ENCODE assay signal across 19 cellular contexts in genomic region chr6:11645016-11645415, GRCh38.
DNase-seq lines count a peak whose midpoint lies in the region; ATAC-seq and TF ChIP-seq lines count a peak whose summit lies in the region.
"Had no signal": no experiment of that assay in that cellular context is flagged by ENCODE, and none has a peak within 500 bp of the region (broad histone marks: within the 10 kb centered on the region; RNA-seq: fewer than 3 reads in every experiment).

No MANE protein-coding gene starts in this region.

- no peak overlapping the region for H2BK120ac ChIP-seq in mesenchymal stem cell (ENCODE audit: low read depth, low read length)

- DNase-seq in GF-D8 (lab: John Stamatoyannopoulos, UW) (peak; percentile 1), NB4 (ENCODE audit: low read depth) (peak; percentile 24), fibroblast of peridontal ligament (ENCODE audit: extremely low read depth) (peak; percentile 43), mesenchymal stem cell (peak; percentile 87), ecto neural progenitor cell (ENCODE audit: low spot score) (no peak), right lobe of liver (no peak)
- DNase-seq in activated naive CD4-positive, alpha-beta T cell (lab: John Stamatoyannopoulos, UW): no peak
- DNase-seq: ACHN; CD8-positive, alpha-beta T cell; MG63; NCI-H1105 treated with DMSO at 0.1 percent for 48 hours; NCI-H187; NCI-H345; NCI-H69; SIG-M5 had no signal

- H3K4me2 ChIP-seq in mesenchymal stem cell (ENCODE audit: low read length, poor library complexity, severe bottlenecking): no peak overlapping the region
- H3K4me2 ChIP-seq: BLaER1, KMS-11 had no signal

- 95% methylated on average over 1 of the region's 1 CpG for WGBS in mesenchymal stem cell
- 85% methylated on average over 1 of the region's 1 CpG for WGBS in right lobe of liver (ENCODE audit: insufficient coverage, low coverage, low lambda C conversion rate, missing lambda C conversion rate)

- peak overlapping the region; percentile 41 for H2AK5ac ChIP-seq in mesenchymal stem cell (ENCODE audit: low read length, severe bottlenecking)

- H3K18ac ChIP-seq in mesenchymal stem cell (ENCODE audit: low read depth in 1 of 2, low read length in 2 of 2): no peak overlapping the region

- no peak overlapping the region for H3K23ac ChIP-seq in mesenchymal stem cell (ENCODE audit: low read length in 2 of 2)

- intact Hi-C loops in right lobe of liver (cut with DNase I): no loop called here

- H3K4me1 ChIP-seq in mesenchymal stem cell (ENCODE audit: control insufficient read depth, insufficient read depth, low read depth, low read length) (no peaks in the 10 kb centered on the region), right lobe of liver (no peaks in the 10 kb centered on the region)
- H3K4me1 ChIP-seq: BLaER1 had no signal

- no peak overlapping the region for H3K4ac ChIP-seq in mesenchymal stem cell (ENCODE audit: low read depth in 1 of 2, low read length in 2 of 2)

- no peaks in the 10 kb centered on the region for H3K79me1 ChIP-seq in mesenchymal stem cell (replicated peaks; ENCODE audit: low read length, poor library complexity, severe bottlenecking)

- peak overlapping the region; percentile 64 for H3K27ac ChIP-seq in mesenchymal stem cell (ENCODE audit: low read length, poor library complexity, severe bottlenecking)
- no peak overlapping the region for H3K27ac ChIP-seq in right lobe of liver
- H3K27ac ChIP-seq: BLaER1, KMS-11 had no signal

- H2BK5ac ChIP-seq in mesenchymal stem cell (ENCODE audit: low read depth, low read length, poor library complexity, severe bottlenecking): no peak overlapping the region

- no peaks in the 10 kb centered on the region for H3K9me3 ChIP-seq in mesenchymal stem cell (ENCODE audit: control insufficient read depth, low read length)
- no peaks in the 10 kb centered on the region for H3K9me3 ChIP-seq in right lobe of liver

- ATAC-seq in right lobe of liver: no peak
- ATAC-seq in GM18505 (IDR thresholded peaks at IDR 0.05; ENCODE audit: unreplicated experiment): no peak
- ATAC-seq: CD8-positive, alpha-beta T cell; HepG2 had no signal

- H3K36me3 ChIP-seq in mesenchymal stem cell (ENCODE audit: control insufficient read depth in 1 of 2, insufficient read depth in 2 of 2, low read depth in 1 of 2, low read length in 2 of 2) (peaks cover 0 to 3% of the 10 kb centered on the region in 2 experiments), right lobe of liver (no peaks in the 10 kb centered on the region)
- H3K36me3 ChIP-seq: BLaER1, MG63 had no signal

- H2BK12ac ChIP-seq in mesenchymal stem cell (ENCODE audit: low read length in 2 of 2): no peak overlapping the region

- TF ChIP-seq CTCF in NB4 (IDR thresholded peaks at IDR 0.05; ENCODE audit: low read depth, low read length) (no peak), right lobe of liver (IDR thresholded peaks at IDR 0.05) (no peak)

- H3K9ac ChIP-seq in mesenchymal stem cell (ENCODE audit: low read length): no peak overlapping the region
- H3K9ac ChIP-seq: BLaER1, KMS-11 had no signal

- H3K27me3 ChIP-seq in mesenchymal stem cell (ENCODE audit: control insufficient read depth in 1 of 2, insufficient read depth in 1 of 2, low read length in 2 of 2): no peaks in the 10 kb centered on the region
- H3K27me3 ChIP-seq in right lobe of liver: no peaks in the 10 kb centered on the region
- H3K27me3 ChIP-seq: BLaER1, MG63 had no signal

- no peak for TF ChIP-seq POLR2A in NB4 (IDR thresholded peaks at IDR 0.05; ENCODE audit: extremely low read depth, insufficient read length)
- no peak for TF ChIP-seq POLR2A in right lobe of liver (IDR thresholded peaks at IDR 0.05)
- TF ChIP-seq POLR2A in GM18505 (IDR thresholded peaks at IDR 0.05; ENCODE audit: borderline replicate concordance, extremely low read depth, insufficient read depth, insufficient read length): no peak

- H4K91ac ChIP-seq in mesenchymal stem cell (ENCODE audit: low read length): no peak overlapping the region

- H4K8ac ChIP-seq in mesenchymal stem cell (ENCODE audit: low read length): no peak overlapping the region

- no peak overlapping the region for H2AFZ ChIP-seq in mesenchymal stem cell (ENCODE audit: low read depth, low read length)

- H3K4me3 ChIP-seq in NB4 (ENCODE audit: low read depth, low read length) (no peak overlapping the region), mesenchymal stem cell (ENCODE audit: insufficient read depth in 1 of 2, low read depth in 1 of 2, low read length in 2 of 2) (no peak overlapping the region), right lobe of liver (no peak overlapping the region)
- H3K4me3 ChIP-seq: BLaER1, MG63 had no signal

- H2BK15ac ChIP-seq in mesenchymal stem cell (ENCODE audit: low read depth, poor library complexity, severe bottlenecking): no peak overlapping the region

- H3K14ac ChIP-seq in mesenchymal stem cell (ENCODE audit: low read length in 2 of 2): no peak overlapping the region

Comparison
In these comparisons a context has a peak if more than half of its experiments do, and no peak if none do; other contexts are left out.
1. DNase-seq: peak in GF-D8 (single experiment), NB4 (single experiment), fibroblast of peridontal ligament (single experiment) and mesenchymal stem cell (single experiment); none in activated naive CD4-positive, alpha-beta T cell (0 of 4), ecto neural progenitor cell (single experiment) and right lobe of liver (0 of 3).